ENCODE assay signal across 16 cellular contexts in the genomic region with DNA sequence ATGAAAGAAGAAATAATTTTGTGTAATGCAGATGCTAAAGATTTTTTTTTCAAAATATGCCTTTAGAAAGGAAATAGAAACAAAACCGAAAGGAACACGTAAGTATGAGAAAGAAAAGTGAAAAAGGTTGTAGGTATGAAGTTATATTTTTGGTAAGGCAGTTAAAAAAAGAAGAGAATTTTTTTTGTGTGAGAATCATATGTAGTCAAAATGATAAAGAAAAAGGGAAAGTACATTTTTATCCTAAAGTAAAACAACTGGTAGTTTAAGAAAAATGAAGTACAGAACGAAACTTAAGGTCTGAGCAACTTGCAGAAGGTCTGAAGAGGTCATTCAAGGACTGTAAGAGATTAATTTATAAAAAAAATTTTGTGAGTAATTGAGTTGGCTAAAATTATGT.
A peak's percentile ranks its signal among the peaks of the same experiment; 100 is the strongest.
DNase-seq lines count a peak whose midpoint lies in the region; ATAC-seq and TF ChIP-seq lines count a peak whose summit lies in the region.
"Had no signal": no experiment of that assay in that cellular context is flagged by ENCODE, and none has a peak within 500 bp of the region (broad histone marks: within the 10 kb centered on the region; RNA-seq: fewer than 3 reads in every experiment).

No MANE protein-coding gene starts in this region.

- no peaks in the 10 kb centered on the region for H3K4me1 Mint-ChIP-seq in Calu3 (ENCODE audit: low read depth, unreplicated experiment)
- H3K4me1 Mint-ChIP-seq: activated naive CD8-positive, alpha-beta T cell treated with anti-CD3 and anti-CD28 coated beads for 36 hours had no signal

- no peak overlapping the region for H3K4me3 Mint-ChIP-seq in Calu3 (ENCODE audit: low read depth, unreplicated experiment)
- H3K4me3 Mint-ChIP-seq: activated naive CD8-positive, alpha-beta T cell treated with anti-CD3 and anti-CD28 coated beads for 36 hours; CD4-positive, alpha-beta memory T cell; HFFc6 had no signal

- H3K27ac Mint-ChIP-seq in Calu3 (ENCODE audit: unreplicated experiment): no peak overlapping the region
- H3K27ac Mint-ChIP-seq: activated naive CD8-positive, alpha-beta T cell treated with anti-CD3 and anti-CD28 coated beads for 36 hours; CD4-positive, alpha-beta memory T cell; HFFc6; progenitor cell of endocrine pancreas had no signal

- ATAC-seq in GM18858 (IDR thresholded peaks at IDR 0.05; ENCODE audit: unreplicated experiment) (peak; percentile 100), GM21423 (IDR thresholded peaks at IDR 0.05; ENCODE audit: unreplicated experiment) (peak; percentile 94), HG02970 (IDR thresholded peaks at IDR 0.05; ENCODE audit: low FRiP score, unreplicated experiment) (peak; percentile 98), HG03521 (IDR thresholded peaks at IDR 0.05; ENCODE audit: unreplicated experiment) (peak; percentile 82)

- no peak overlapping the region for H3K4me3 ChIP-seq in foreskin fibroblast (ENCODE audit: low read depth in 1 of 2, low read length in 2 of 2)
- H3K4me3 ChIP-seq: coronary artery had no signal

- DNase-seq in NAMALWA (ENCODE audit: low spot score) (no peak), foreskin fibroblast (no peak), Calu3 (no peak), Ammon's horn (ENCODE audit: low spot score) (no peak)
- DNase-seq: activated naive CD8-positive, alpha-beta T cell treated with anti-CD3 and anti-CD28 coated beads for 36 hours; CD4-positive, alpha-beta memory T cell; HFFc6; NCI-H226; stimulated activated CD4-positive, alpha-beta T cell treated with anti-CD3 and anti-CD28 coated beads, Interleukin-2, amount 100 ng/mL, for 24 hours; stimulated activated naive CD4-positive, alpha-beta T cell had no signal

- no peaks in the 10 kb centered on the region for H3K27me3 Mint-ChIP-seq in Calu3 (ENCODE audit: unreplicated experiment)
- H3K27me3 Mint-ChIP-seq: activated naive CD8-positive, alpha-beta T cell treated with anti-CD3 and anti-CD28 coated beads for 36 hours; CD4-positive, alpha-beta memory T cell; progenitor cell of endocrine pancreas had no signal

- H3K36me3 Mint-ChIP-seq in Calu3 (ENCODE audit: insufficient read depth, unreplicated experiment): no peaks in the 10 kb centered on the region
- H3K36me3 Mint-ChIP-seq: activated naive CD8-positive, alpha-beta T cell treated with anti-CD3 and anti-CD28 coated beads for 36 hours; CD4-positive, alpha-beta memory T cell had no signal

- intact Hi-C loops in Calu3 (cut with micrococcal nuclease; ENCODE audit: unreplicated experiment): no loop called here

- no TSS peak for BruUV-seq in Calu3 (replicated peaks; lab: Mats Ljungman, UMichigan)

- peaks cover 3% of the 10 kb centered on the region for H3K9me3 Mint-ChIP-seq in Calu3 (ENCODE audit: low read depth, unreplicated experiment)

- CTCF ChIA-PET in Calu3 (lab: Charles Lee): no interaction called here

- no peak for TF ChIP-seq CTCF in foreskin fibroblast (IDR thresholded peaks at IDR 0.05; ENCODE audit: low read depth, low read length)
- no peak for TF ChIP-seq CTCF in Calu3 (IDR thresholded peaks at IDR 0.05; ENCODE audit: unreplicated experiment)
